1 cellular context compared by ENCODE assay signal in genomic region chr17:74979408-74980146, GRCh38.
TF ChIP-seq lines count a peak whose summit lies in the region.

No MANE protein-coding gene starts in this region.

TF ChIP-seq in K562, 482 proteins besides CTCF, POLR2A, EP300 and RAD21 (continued from another document and continues in another):
- peak; percentile 61; the same call in 1 of the 2 replicates for TF ChIP-seq HES1 (IDR thresholded peaks at IDR 0.05; ENCODE audit: low read depth)
- peak; percentile 47; the same call in 1 of the 2 replicates for TF ChIP-seq RAD51 (IDR thresholded peaks at IDR 0.05; ENCODE audit: borderline replicate concordance, low read depth)
- peak; percentile 94 for TF ChIP-seq ETV1 (tag; conservative IDR thresholded peaks at IDR 0.05; ENCODE audit: low read depth)
- no peak for TF ChIP-seq ETV6 (IDR thresholded peaks at IDR 0.05; ENCODE audit: borderline replicate concordance in 1 of 2, low read depth in 2 of 2, low read length in 1 of 2)
- TF ChIP-seq ETV6 (CRISPR knock-in tag; IDR thresholded peaks at IDR 0.05; ENCODE audit: borderline replicate concordance): no peak
- TF ChIP-seq EHMT2 (IDR thresholded peaks at IDR 0.05): no peak
- TF ChIP-seq, protein P1, sequence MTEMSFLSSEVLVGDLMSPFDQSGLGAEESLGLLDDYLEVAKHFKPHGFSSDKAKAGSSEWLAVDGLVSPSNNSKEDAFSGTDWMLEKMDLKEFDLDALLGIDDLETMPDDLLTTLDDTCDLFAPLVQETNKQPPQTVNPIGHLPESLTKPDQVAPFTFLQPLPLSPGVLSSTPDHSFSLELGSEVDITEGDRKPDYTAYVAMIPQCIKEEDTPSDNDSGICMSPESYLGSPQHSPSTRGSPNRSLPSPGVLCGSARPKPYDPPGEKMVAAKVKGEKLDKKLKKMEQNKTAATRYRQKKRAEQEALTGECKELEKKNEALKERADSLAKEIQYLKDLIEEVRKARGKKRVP (CRISPR knock-in tag; IDR thresholded peaks at IDR 0.05): no peak
- TF ChIP-seq BCLAF1 (IDR thresholded peaks at IDR 0.05; ENCODE audit: borderline replicate concordance in 1 of 2, control insufficient read depth in 1 of 2, low read depth in 2 of 2, low read length in 1 of 2): no peak
- peak; percentile 29; the same call in 1 of the 2 replicates for TF ChIP-seq GATA2 (CRISPR knock-in tag; IDR thresholded peaks at IDR 0.05)
- no peak; the same call in 1 of the 2 replicates for TF ChIP-seq ZBTB33 (CRISPR knock-in tag; IDR thresholded peaks at IDR 0.05)
- TF ChIP-seq ZNF280B (CRISPR knock-in tag; IDR thresholded peaks at IDR 0.05): no peak
- no peak for TF ChIP-seq MAFF (IDR thresholded peaks at IDR 0.05; ENCODE audit: low read length)
- no peak for TF ChIP-seq GATAD2B (IDR thresholded peaks at IDR 0.05; ENCODE audit: borderline replicate concordance)
- no peak for TF ChIP-seq C11orf30 (IDR thresholded peaks at IDR 0.05; ENCODE audit: low read depth)
- no peak for TF ChIP-seq E4F1 (CRISPR knock-in tag; IDR thresholded peaks at IDR 0.05; ENCODE audit: borderline replicate concordance)
- TF ChIP-seq USF1 (CRISPR knock-in tag; IDR thresholded peaks at IDR 0.05): peak; percentile 69
- TF ChIP-seq TFE3 (CRISPR knock-in tag; IDR thresholded peaks at IDR 0.05): peak; percentile 80
- TF ChIP-seq ESRRA (IDR thresholded peaks at IDR 0.05; ENCODE audit: borderline replicate concordance, low read depth): peak; percentile 72; the same call in 1 of the 2 replicates
- peak; percentile 31; the same call in 1 of the 2 replicates for TF ChIP-seq BHLHE40 (IDR thresholded peaks at IDR 0.05; ENCODE audit: low read length)
- TF ChIP-seq, protein P2, sequence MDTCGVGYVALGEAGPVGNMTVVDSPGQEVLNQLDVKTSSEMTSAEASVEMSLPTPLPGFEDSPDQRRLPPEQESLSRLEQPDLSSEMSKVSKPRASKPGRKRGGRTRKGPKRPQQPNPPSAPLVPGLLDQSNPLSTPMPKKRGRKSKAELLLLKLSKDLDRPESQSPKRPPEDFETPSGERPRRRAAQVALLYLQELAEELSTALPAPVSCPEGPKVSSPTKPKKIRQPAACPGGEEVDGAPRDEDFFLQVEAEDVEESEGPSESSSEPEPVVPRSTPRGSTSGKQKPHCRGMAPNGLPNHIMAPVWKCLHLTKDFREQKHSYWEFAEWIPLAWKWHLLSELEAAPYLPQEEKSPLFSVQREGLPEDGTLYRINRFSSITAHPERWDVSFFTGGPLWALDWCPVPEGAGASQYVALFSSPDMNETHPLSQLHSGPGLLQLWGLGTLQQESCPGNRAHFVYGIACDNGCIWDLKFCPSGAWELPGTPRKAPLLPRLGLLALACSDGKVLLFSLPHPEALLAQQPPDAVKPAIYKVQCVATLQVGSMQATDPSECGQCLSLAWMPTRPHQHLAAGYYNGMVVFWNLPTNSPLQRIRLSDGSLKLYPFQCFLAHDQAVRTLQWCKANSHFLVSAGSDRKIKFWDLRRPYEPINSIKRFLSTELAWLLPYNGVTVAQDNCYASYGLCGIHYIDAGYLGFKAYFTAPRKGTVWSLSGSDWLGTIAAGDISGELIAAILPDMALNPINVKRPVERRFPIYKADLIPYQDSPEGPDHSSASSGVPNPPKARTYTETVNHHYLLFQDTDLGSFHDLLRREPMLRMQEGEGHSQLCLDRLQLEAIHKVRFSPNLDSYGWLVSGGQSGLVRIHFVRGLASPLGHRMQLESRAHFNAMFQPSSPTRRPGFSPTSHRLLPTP (IDR thresholded peaks at IDR 0.05; ENCODE audit: borderline replicate concordance, extremely low read depth, insufficient read length): peak; percentile 61
- TF ChIP-seq DPF2 (IDR thresholded peaks at IDR 0.05): peak; percentile 72
- TF ChIP-seq SMAD4 (CRISPR knock-in tag; conservative IDR thresholded peaks at IDR 0.05): peak; percentile 71
- TF ChIP-seq ASH1L (IDR thresholded peaks at IDR 0.05; ENCODE audit: borderline replicate concordance, low read depth, partially characterized antibody): no peak
- no peak for TF ChIP-seq SAFB2 (IDR thresholded peaks at IDR 0.05; ENCODE audit: borderline replicate concordance, low read depth, low read length, severe bottlenecking)
- no peak for TF ChIP-seq ZNF695 (CRISPR knock-in tag; IDR thresholded peaks at IDR 0.05)
- TF ChIP-seq PHB (CRISPR knock-in tag; IDR thresholded peaks at IDR 0.05): no peak
- TF ChIP-seq BRD4 (IDR thresholded peaks at IDR 0.05): no peak
- no peak for TF ChIP-seq ZNF212 (CRISPR knock-in tag; IDR thresholded peaks at IDR 0.05)
- TF ChIP-seq RFX5 (IDR thresholded peaks at IDR 0.05; ENCODE audit: low read depth, low read length): no peak
- no peak for TF ChIP-seq NR2C2 (CRISPR knock-in tag; IDR thresholded peaks at IDR 0.05)
- TF ChIP-seq NR2C2 (tag; IDR thresholded peaks at IDR 0.05): peak; percentile 38; the same call in 1 of the 2 replicates
- TF ChIP-seq, protein P3, sequence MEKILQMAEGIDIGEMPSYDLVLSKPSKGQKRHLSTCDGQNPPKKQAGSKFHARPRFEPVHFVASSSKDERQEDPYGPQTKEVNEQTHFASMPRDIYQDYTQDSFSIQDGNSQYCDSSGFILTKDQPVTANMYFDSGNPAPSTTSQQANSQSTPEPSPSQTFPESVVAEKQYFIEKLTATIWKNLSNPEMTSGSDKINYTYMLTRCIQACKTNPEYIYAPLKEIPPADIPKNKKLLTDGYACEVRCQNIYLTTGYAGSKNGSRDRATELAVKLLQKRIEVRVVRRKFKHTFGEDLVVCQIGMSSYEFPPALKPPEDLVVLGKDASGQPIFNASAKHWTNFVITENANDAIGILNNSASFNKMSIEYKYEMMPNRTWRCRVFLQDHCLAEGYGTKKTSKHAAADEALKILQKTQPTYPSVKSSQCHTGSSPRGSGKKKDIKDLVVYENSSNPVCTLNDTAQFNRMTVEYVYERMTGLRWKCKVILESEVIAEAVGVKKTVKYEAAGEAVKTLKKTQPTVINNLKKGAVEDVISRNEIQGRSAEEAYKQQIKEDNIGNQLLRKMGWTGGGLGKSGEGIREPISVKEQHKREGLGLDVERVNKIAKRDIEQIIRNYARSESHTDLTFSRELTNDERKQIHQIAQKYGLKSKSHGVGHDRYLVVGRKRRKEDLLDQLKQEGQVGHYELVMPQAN (IDR thresholded peaks at IDR 0.05; ENCODE audit: borderline replicate concordance): no peak
- no peak for TF ChIP-seq ETS1 (conservative IDR thresholded peaks at IDR 0.05; ENCODE audit: control insufficient read depth, low read depth, low read length)
- TF ChIP-seq ZNF316 (IDR thresholded peaks at IDR 0.05): no peak
- no peak for TF ChIP-seq BDP1 (IDR thresholded peaks at IDR 0.05; ENCODE audit: insufficient read depth, insufficient read length)
- peak; percentile 75 for TF ChIP-seq LEF1 (IDR thresholded peaks at IDR 0.05)
- TF ChIP-seq SAP30 (IDR thresholded peaks at IDR 0.05; ENCODE audit: borderline replicate concordance, insufficient read depth, low read depth, low read length, poor library complexity, severe bottlenecking): no peak
- TF ChIP-seq, protein P4, sequence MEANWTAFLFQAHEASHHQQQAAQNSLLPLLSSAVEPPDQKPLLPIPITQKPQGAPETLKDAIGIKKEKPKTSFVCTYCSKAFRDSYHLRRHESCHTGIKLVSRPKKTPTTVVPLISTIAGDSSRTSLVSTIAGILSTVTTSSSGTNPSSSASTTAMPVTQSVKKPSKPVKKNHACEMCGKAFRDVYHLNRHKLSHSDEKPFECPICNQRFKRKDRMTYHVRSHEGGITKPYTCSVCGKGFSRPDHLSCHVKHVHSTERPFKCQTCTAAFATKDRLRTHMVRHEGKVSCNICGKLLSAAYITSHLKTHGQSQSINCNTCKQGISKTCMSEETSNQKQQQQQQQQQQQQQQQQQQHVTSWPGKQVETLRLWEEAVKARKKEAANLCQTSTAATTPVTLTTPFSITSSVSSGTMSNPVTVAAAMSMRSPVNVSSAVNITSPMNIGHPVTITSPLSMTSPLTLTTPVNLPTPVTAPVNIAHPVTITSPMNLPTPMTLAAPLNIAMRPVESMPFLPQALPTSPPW (CRISPR knock-in tag; IDR thresholded peaks at IDR 0.05): peak; percentile 74
